Comparison of ENCODE assay signal across 8 cellular contexts in the genomic region with DNA sequence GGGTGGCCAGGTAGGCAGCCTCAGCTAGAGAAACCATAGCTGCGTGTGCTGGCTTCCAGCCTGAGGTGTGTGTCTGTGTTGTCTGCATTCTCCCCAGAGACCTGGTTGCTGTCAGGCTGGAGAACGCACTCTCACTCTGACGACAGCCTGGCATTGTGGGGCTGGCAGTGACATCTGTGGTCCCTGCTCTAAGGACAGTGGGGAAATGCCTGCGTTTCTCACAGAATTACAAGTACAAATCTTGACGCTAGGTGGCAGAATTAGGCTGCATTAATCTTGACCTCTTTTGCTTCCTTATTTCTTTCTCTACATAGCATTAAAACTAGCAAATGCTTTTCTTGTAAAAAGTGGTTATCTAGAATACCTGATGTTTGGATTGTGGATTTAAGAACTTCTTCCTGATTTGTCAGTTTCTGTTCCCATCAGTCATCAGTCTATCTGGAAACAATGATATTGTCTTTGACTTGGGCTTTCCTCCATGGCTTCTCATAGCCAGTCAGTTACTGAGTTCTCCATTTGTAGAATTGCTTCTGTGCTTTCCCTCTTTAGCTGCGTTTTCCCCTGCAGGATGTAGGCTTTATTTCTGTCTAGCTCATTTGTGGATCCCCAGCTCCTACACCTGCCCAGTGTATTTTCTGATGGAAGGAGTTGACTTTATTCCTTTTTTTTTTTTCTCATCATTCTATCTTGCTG.
DNase-seq lines count a peak whose midpoint lies in the region; ATAC-seq lines count a peak whose summit lies in the region.

No MANE protein-coding gene starts in this region.

- peak; percentile 86 for ATAC-seq in GM18861 (IDR thresholded peaks at IDR 0.05; ENCODE audit: unreplicated experiment)
- ATAC-seq in HG03060 (IDR thresholded peaks at IDR 0.05; ENCODE audit: low read depth, unreplicated experiment) = peak; percentile 76
- peak; percentile 55 to 73 for ATAC-seq in left cardiac atrium
- ATAC-seq in GM21526 (IDR thresholded peaks at IDR 0.05; ENCODE audit: low FRiP score, unreplicated experiment) = no peak

- DNase-seq in COLO829 (ENCODE audit: low spot score) (peak; percentile 33), NCI-H345 treated with DMSO at 0.1 percent for 48 hours (lab: John Stamatoyannopoulos, UW; ENCODE audit: unreplicated experiment) (peak; percentile 26), amniotic stem cell (lab: John Stamatoyannopoulos, UW) (peak; percentile 60), left cardiac atrium (no peak), renal cortical epithelial cell (ENCODE audit: low read depth) (peak; percentile 77)

- intact Hi-C loops in left cardiac atrium (cut with DNase I) = loop anchor here (5.0 to 10.0 kb wide), 6 partner anchors 402 to 1870 kb away; partner anchors contain the start of gene ADAM12 (in 2 of the 2)
